22 cellular contexts compared by ENCODE assay signal in genomic region chr9:112158629-112159228, GRCh38.
"Had no signal": no experiment of that assay in that cellular context is flagged by ENCODE, and none has a peak within 500 bp of the region (broad histone marks: within the 10 kb centered on the region; RNA-seq: fewer than 3 reads in every experiment).

No MANE protein-coding gene starts in this region.

- H3K27me3 ChIP-seq: dorsolateral prefrontal cortex, suprapubic skin had no signal

- H3K4me1 ChIP-seq: prostate gland, suprapubic skin had no signal

- FAIRE-seq: colon, keratinocyte had no signal

- H3K4me2 ChIP-seq: smooth muscle cell had no signal

- DNase-seq: activated CD4-positive, alpha-beta T cell treated with anti-CD3 and anti-CD28 coated beads, Interleukin-2, amount 10 ng/mL, durations not matched to agents 7 days and 5 days; activated CD8-positive, alpha-beta T cell treated with anti-CD3 and anti-CD28 coated beads, Interleukin-2, amount 10 ng/mL, durations not matched to agents 7 days and 5 days; activated naive CD4-positive, alpha-beta T cell treated with Interleukin-2 at 50 U/mL for 16 hours; activated naive CD8-positive, alpha-beta T cell treated with anti-CD3 and anti-CD28 coated beads, Interleukin-2, amount 10 ng/mL, durations not matched to agents 7 days and 5 days; activated T-cell treated with anti-CD3 and anti-CD28 coated beads, Interleukin-2, amount 50 U/mL, for 24 hours; amygdala; caudate nucleus; dorsolateral prefrontal cortex; foreskin fibroblast; glutamatergic neuron; mesenchymal stem cell; naive thymus-derived CD4-positive, alpha-beta T cell; right cardiac atrium; stimulated activated CD4-positive, alpha-beta T cell treated with anti-CD3 and anti-CD28 coated beads, Interleukin-4, amount 100 ng/mL, for 1 hour; stimulated activated naive CD8-positive, alpha-beta T cell treated with anti-CD3 and anti-CD28 coated beads, Interleukin-15, amount 100 ng/mL, for 72 hours; trophoblast cell had no signal

- H3K36me3 ChIP-seq: prostate gland, suprapubic skin had no signal

- H3K27ac ChIP-seq: prostate gland, suprapubic skin had no signal

- H3K9me3 ChIP-seq: prostate gland, suprapubic skin had no signal

- ATAC-seq: activated CD4-positive, CD25-positive, alpha-beta regulatory T cell treated with anti-CD3 and anti-CD28 coated beads, Interleukin-2, amount 50 U/mL, for 24 hours; activated CD8-positive, alpha-beta T cell treated with anti-CD3 and anti-CD28 coated beads, Interleukin-2, amount 10 ng/mL, durations not matched to agents 7 days and 5 days; naive thymus-derived CD4-positive, alpha-beta T cell; right cardiac atrium; stimulated activated naive CD8-positive, alpha-beta T cell treated with anti-CD3 and anti-CD28 coated beads, Interleukin-15, amount 100 ng/mL, for 72 hours had no signal

- H3K4me3 ChIP-seq: dorsolateral prefrontal cortex, prostate gland, smooth muscle cell, suprapubic skin had no signal
